Comparison of ENCODE assay signal across 1 cellular context in the genomic region with DNA sequence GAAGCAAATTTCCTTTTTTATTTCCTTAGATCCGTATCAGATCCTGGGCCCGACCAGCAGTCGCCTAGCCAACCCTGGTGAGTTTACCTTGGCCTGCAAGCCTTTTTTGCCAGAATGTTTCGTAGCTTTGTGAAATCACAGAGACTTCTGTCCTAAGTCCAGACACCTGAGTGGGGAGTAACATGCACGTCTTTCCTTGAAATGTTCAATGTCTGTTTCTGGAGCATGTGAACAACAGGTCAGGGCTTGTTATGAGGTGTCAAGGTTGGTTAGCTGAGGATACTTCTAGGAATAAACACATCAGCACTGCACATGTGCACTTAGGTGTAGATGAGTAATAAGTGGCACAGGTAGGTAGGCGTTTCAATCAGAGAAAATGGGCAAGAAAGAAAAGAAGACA.
TF ChIP-seq lines count a peak whose summit lies in the region.

No MANE protein-coding gene starts in this region.

TF ChIP-seq in HepG2, 621 proteins besides CTCF, POLR2A, EP300 and RAD21 (continued from another document):
- TF ChIP-seq, protein P1, sequence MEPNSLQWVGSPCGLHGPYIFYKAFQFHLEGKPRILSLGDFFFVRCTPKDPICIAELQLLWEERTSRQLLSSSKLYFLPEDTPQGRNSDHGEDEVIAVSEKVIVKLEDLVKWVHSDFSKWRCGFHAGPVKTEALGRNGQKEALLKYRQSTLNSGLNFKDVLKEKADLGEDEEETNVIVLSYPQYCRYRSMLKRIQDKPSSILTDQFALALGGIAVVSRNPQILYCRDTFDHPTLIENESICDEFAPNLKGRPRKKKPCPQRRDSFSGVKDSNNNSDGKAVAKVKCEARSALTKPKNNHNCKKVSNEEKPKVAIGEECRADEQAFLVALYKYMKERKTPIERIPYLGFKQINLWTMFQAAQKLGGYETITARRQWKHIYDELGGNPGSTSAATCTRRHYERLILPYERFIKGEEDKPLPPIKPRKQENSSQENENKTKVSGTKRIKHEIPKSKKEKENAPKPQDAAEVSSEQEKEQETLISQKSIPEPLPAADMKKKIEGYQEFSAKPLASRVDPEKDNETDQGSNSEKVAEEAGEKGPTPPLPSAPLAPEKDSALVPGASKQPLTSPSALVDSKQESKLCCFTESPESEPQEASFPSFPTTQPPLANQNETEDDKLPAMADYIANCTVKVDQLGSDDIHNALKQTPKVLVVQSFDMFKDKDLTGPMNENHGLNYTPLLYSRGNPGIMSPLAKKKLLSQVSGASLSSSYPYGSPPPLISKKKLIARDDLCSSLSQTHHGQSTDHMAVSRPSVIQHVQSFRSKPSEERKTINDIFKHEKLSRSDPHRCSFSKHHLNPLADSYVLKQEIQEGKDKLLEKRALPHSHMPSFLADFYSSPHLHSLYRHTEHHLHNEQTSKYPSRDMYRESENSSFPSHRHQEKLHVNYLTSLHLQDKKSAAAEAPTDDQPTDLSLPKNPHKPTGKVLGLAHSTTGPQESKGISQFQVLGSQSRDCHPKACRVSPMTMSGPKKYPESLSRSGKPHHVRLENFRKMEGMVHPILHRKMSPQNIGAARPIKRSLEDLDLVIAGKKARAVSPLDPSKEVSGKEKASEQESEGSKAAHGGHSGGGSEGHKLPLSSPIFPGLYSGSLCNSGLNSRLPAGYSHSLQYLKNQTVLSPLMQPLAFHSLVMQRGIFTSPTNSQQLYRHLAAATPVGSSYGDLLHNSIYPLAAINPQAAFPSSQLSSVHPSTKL (CRISPR knock-in tag; IDR thresholded peaks at IDR 0.05): no peak
- TF ChIP-seq ZNF501 (CRISPR knock-in tag; IDR thresholded peaks at IDR 0.05) (no peak), RCOR2 (CRISPR knock-in tag; IDR thresholded peaks at IDR 0.05) (no peak), ZNF546 (CRISPR knock-in tag; conservative IDR thresholded peaks at IDR 0.05) (no peak), ASH2L (IDR thresholded peaks at IDR 0.05; ENCODE audit: insufficient read length, low read depth, low read length) (no peak), THYN1 (CRISPR knock-in tag; IDR thresholded peaks at IDR 0.05; ENCODE audit: borderline replicate concordance, low read depth) (no peak), SMARCC2 (IDR thresholded peaks at IDR 0.05) (no peak), ZFP82 (CRISPR knock-in tag; IDR thresholded peaks at IDR 0.05; ENCODE audit: borderline replicate concordance) (no peak), TBP (CRISPR knock-in tag; IDR thresholded peaks at IDR 0.05) (no peak), MED1 (CRISPR knock-in tag; IDR thresholded peaks at IDR 0.05) (no peak)
- TF ChIP-seq, protein P2, sequence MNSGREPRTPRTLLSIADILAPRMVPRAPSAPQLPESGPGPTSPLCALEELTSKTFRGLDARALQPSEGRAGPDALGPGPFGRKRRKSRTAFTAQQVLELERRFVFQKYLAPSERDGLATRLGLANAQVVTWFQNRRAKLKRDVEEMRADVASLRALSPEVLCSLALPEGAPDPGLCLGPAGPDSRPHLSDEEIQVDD (CRISPR knock-in tag; IDR thresholded peaks at IDR 0.05; ENCODE audit: borderline replicate concordance): no peak
- TF ChIP-seq, protein P3, sequence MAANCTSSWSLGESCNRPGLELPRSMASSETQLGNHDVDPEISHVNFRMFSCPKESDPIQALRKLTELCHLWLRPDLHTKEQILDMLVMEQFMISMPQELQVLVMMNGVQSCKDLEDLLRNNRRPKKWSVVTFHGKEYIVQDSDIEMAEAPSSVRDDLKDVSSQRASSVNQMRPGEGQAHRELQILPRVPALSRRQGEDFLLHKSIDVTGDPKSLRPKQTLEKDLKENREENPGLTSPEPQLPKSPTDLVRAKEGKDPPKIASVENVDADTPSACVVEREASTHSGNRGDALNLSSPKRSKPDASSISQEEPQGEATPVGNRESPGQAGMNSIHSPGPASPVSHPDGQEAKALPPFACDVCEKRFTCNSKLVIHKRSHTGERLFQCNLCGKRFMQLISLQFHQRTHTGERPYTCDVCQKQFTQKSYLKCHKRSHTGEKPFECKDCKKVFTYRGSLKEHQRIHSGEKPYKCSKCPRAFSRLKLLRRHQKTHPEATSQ (CRISPR knock-in tag; IDR thresholded peaks at IDR 0.05; ENCODE audit: borderline replicate concordance): no peak
